8 cellular contexts compared by ENCODE assay signal in the genomic region with DNA sequence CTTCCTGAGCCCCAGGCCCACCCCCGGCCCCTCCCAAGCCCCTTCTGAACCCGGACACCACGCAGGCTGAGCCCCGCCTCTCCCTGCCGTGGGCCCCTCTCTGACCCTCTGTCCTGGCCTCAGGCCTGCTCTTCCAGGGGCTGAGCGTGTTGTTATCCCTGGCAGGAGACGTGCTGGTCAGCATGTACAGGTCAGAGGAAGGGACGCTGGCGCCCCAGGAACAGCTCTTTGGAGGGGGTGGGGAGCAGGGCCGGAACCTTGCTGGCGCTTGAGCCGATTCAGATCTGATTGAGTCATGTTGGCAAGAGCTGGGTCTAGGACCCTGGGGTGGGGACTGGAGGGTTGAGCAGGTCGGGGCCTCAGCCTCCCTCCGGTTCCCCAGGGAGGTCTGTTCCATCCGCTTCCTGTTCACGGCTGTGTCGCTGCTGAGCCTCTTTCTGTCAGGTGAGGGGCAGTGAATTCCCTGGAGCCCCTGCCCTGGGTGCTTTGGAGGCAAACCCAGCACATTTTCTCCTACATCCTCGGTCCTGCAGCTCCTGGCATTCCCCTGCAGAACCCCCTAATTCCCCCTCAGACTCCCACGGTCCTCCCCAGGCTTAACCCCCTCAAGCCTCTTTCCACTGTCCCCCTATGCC. TPM values are rescaled to one million over a fixed set of nuclear protein-coding genes. Genes with fewer than 3 reads are reported as not detected.
DNase-seq lines count a peak whose midpoint lies in the region; ATAC-seq and TF ChIP-seq lines count a peak whose summit lies in the region.

No MANE protein-coding gene starts in this region.

- H3K4me1 ChIP-seq in esophagus squamous epithelium: peaks cover 21 to 47% (median 30%) of the 10 kb centered on the region in 3 donors
- H3K4me1 ChIP-seq in uterus: peaks cover 0 to 16% of the 10 kb centered on the region in 2 donors

- peaks cover 27 to 45% of the 10 kb centered on the region in 2 donors for H3K4me1 Mint-ChIP-seq in natural killer cell

- no peaks in the 10 kb centered on the region for H3K9me3 Mint-ChIP-seq in natural killer cell

- H3K27me3 ChIP-seq in esophagus squamous epithelium (no peaks in the 10 kb centered on the region), uterus (no peaks in the 10 kb centered on the region)

- 3 to 9% methylated on average over 6 of the region's 19 CpGs for WGBS in esophagus squamous epithelium, 2 donors

- H3K27ac Mint-ChIP-seq in natural killer cell: peak overlapping the region; percentile 68 to 99

- TF ChIP-seq CTCF in AG09309 (IDR thresholded peaks at IDR 0.05; ENCODE audit: control insufficient read depth, insufficient read depth, low read depth, low read length, missing control alignments) (peak; percentile 29), esophagus squamous epithelium (IDR thresholded peaks at IDR 0.05) (peak in 3 of 6 experiments; percentile 14 to 28 (median 27)), natural killer cell (IDR thresholded peaks at IDR 0.05) (no peak), uterus (IDR thresholded peaks at IDR 0.05) (peak; percentile 15 to 46 (median 31))

- ATAC-seq in natural killer cell (no peak), GM21526 (IDR thresholded peaks at IDR 0.05; ENCODE audit: low FRiP score, unreplicated experiment) (no peak)

- H3K27me3 Mint-ChIP-seq in natural killer cell (ENCODE audit: low read depth in 2 of 2): peaks cover 0 to 3% of the 10 kb centered on the region in 2 donors

- H3K9me3 ChIP-seq in esophagus squamous epithelium: no peaks in the 10 kb centered on the region
- no peaks in the 10 kb centered on the region for H3K9me3 ChIP-seq in uterus

- DNase-seq in AG09309 (ENCODE audit: low read depth) (peak; percentile 13), NCI-H2227 treated with DMSO at 0.1 percent for 48 hours (lab: John Stamatoyannopoulos, UW) (peak; percentile 14), esophagus squamous epithelium (lab: John Stamatoyannopoulos, UW) (no peak), natural killer cell (peak; percentile 39), uterus (peak; percentile 63 to 64)
- peak; percentile 71 for DNase-seq in activated CD8-positive, alpha-beta memory T cell treated with anti-CD3 and anti-CD28 coated beads for 24 hours

- H3K36me3 ChIP-seq in esophagus squamous epithelium (peaks cover 0 to 18% (median 0%) of the 10 kb centered on the region in 3 donors), uterus (no peaks in the 10 kb centered on the region)

- peak overlapping the region; percentile 73 to 94 (median 89) for H3K27ac ChIP-seq in esophagus squamous epithelium
- H3K27ac ChIP-seq in uterus: peak overlapping the region; percentile 71 to 87

- peak overlapping the region; percentile 61 for H3K4me3 ChIP-seq in AG09309 (ENCODE audit: control insufficient read depth, low read depth, low read length)
- peak overlapping the region; percentile 25 to 75 (median 58) for H3K4me3 ChIP-seq in esophagus squamous epithelium
- H3K4me3 ChIP-seq in uterus: peak overlapping the region; percentile 46 to 54

- H3K36me3 Mint-ChIP-seq in natural killer cell: no peaks in the 10 kb centered on the region

- TF ChIP-seq POLR2A in GM19099 (IDR thresholded peaks at IDR 0.05; ENCODE audit: extremely low read depth, insufficient read length, low read depth): peak; percentile 42
- peak in 1 of 4 donors; percentile 31 for TF ChIP-seq POLR2A in esophagus squamous epithelium (IDR thresholded peaks at IDR 0.05)
- TF ChIP-seq POLR2A in uterus (IDR thresholded peaks at IDR 0.05): no peak

- intact Hi-C loops in esophagus squamous epithelium (cut with DNase I): no loop called here
- intact Hi-C loops in natural killer cell (cut with micrococcal nuclease): loop anchor here (1.0 to 10.0 kb wide), 5 partner anchors 43 to 363 kb away; partner anchors contain the start of gene ERGIC3
- intact Hi-C loops in uterus (cut with DNase I; ENCODE audit: low total_unique reads): no loop called here

- peak overlapping the region; percentile 86 for H3K4me3 Mint-ChIP-seq in natural killer cell

RNA-seq across cellular contexts. Expression of gene SPAG4, which starts 1.9 kb away (rescaled TPM):
- total RNA-seq in esophagus squamous epithelium (1 to 10 TPM in 2 of 4 donors, under 1 TPM in 2; 0.44 to 4.8 (median 2.6) TPM), natural killer cell (10 to 100 TPM; 11.2 to 16.2 (median 11.9) TPM), uterus (1 to 10 TPM in 2 of 4 donors, not detected in 2; 2.1 to 8.4 TPM)

RNA-seq across cellular contexts. Expression of gene CPNE1, which starts 47.2 kb away (rescaled TPM):
- total RNA-seq in esophagus squamous epithelium: 10 to 100 TPM; 47.3 to 98.2 (median 75.9) TPM
- 100 to 1,000 TPM; 298 to 342 (median 334) TPM for total RNA-seq in natural killer cell
- 100 to 1,000 TPM in 3 of 4 donors, 10 to 100 TPM in 1; 86.8 to 295 (median 142) TPM for total RNA-seq in uterus

RNA-seq across cellular contexts. Expression of gene RBM12, which starts 47.2 kb away (rescaled TPM):
- 10 to 100 TPM; 14.2 to 35.5 (median 30.0) TPM for total RNA-seq in esophagus squamous epithelium
- total RNA-seq in natural killer cell: 100 to 1,000 TPM in 1 of 3 donors, 10 to 100 TPM in 2; 80.9 to 112 (median 89.4) TPM
- total RNA-seq in uterus: 100 to 1,000 TPM in 1 of 4 donors, 10 to 100 TPM in 2, 1 to 10 TPM in 1; 9.5 to 105 (median 54.4) TPM
